ENCODE assay signal across 8 cellular contexts in the genomic region with DNA sequence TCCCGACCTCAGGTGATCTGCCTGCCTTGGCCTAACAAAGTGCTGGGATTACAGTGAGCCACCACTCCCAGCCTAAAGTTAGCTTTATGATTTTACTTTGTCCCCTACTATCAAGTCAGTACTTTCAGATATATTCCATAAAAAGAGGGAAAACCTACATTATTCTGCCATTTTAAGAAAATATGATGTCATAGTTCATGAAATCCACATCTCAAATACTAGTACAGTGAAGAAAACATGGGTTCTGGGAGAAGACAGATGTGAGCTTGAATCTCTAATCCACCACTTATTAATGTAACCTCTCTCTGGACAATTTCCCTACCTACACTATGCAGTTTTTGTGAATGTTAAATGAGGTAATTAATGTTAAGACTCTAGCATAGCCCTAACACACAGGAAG.
"Had no signal": no experiment of that assay in that cellular context is flagged by ENCODE, and none has a peak within 500 bp of the region (broad histone marks: within the 10 kb centered on the region; RNA-seq: fewer than 3 reads in every experiment).

No MANE protein-coding gene starts in this region.

- H3K4me3 ChIP-seq: GM12878 had no signal

- FAIRE-seq: G401.6, GM12878, GM12891, GM12892, GM18507, GM19239 had no signal

- ATAC-seq: GM12878 had no signal

- DNase-seq: GDM1, GF-D8 had no signal
